ENCODE assay signal across 1 cellular context in the genomic region with DNA sequence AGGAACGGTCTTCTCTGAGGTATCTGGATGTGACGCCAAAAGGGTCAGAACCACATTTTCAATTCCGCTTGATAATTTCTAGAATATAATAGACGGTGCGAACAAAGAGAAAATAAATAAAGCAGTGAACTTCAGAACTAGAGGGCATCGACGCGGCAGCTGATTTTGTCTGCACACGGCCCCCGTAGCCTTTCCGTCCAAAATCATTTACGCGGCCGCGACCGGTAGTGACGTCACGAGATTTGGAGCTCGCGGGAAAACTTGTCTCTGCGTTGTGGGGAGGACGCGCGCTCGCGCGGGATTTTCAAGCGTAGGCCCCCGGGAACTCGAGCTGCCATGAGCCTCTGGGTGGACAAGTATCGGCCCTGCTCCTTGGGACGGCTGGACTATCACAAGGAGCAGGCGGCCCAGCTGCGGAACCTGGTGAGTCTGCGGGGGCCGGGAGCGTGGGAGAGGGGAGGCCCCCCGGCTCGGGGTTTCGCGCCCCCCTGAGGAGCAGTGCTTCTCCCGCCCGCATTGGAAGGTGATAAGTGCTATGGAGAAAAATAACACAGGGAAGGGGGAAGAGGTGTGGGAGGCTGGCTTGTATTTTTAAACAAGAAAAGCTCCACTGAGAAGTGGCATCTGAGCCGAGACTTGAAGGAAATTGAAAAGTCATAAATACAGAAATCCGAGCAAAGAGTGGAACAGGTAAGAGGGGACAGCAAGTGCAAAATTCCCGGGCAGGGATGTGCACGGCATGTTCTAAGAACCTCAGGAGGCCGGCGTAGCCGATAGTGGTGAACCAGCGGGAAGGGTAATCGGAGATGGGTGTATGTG.
A peak's percentile ranks its signal among the peaks of the same experiment; 100 is the strongest.
TF ChIP-seq lines count a peak whose summit lies in the region.

A gene with protein sequence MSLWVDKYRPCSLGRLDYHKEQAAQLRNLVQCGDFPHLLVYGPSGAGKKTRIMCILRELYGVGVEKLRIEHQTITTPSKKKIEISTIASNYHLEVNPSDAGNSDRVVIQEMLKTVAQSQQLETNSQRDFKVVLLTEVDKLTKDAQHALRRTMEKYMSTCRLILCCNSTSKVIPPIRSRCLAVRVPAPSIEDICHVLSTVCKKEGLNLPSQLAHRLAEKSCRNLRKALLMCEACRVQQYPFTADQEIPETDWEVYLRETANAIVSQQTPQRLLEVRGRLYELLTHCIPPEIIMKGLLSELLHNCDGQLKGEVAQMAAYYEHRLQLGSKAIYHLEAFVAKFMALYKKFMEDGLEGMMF (plus strand): TSS at position 307 of the 819 bp plus-strand sequence. CDS start 30 bp downstream, at position 337.

TF ChIP-seq in WTC11, 78 proteins besides CTCF, POLR2A, EP300 and RAD21 (continued from another document):
- TF ChIP-seq, protein P1, sequence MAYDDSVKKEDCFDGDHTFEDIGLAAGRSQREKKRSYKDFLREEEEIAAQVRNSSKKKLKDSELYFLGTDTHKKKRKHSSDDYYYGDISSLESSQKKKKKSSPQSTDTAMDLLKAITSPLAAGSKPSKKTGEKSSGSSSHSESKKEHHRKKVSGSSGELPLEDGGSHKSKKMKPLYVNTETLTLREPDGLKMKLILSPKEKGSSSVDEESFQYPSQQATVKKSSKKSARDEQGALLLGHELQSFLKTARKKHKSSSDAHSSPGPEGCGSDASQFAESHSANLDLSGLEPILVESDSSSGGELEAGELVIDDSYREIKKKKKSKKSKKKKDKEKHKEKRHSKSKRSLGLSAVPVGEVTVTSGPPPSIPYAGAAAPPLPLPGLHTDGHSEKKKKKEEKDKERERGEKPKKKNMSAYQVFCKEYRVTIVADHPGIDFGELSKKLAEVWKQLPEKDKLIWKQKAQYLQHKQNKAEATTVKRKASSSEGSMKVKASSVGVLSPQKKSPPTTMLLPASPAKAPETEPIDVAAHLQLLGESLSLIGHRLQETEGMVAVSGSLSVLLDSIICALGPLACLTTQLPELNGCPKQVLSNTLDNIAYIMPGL (CRISPR knock-in tag; IDR thresholded peaks at IDR 0.05): 0 out of 2 replicates have a peak, but pooled peaks have one; percentile 26
- TF ChIP-seq TCF7 (CRISPR knock-in tag; IDR thresholded peaks at IDR 0.05; ENCODE audit: low read depth) (no peak), GABPB1 (CRISPR knock-in tag; IDR thresholded peaks at IDR 0.05) (peak; percentile 87)
